Comparison of ENCODE assay signal across 14 cellular contexts in genomic region chr4:184456337-184456736, GRCh38.
"Had no signal": no experiment of that assay in that cellular context is flagged by ENCODE, and none has a peak within 500 bp of the region (broad histone marks: within the 10 kb centered on the region; RNA-seq: fewer than 3 reads in every experiment).

No MANE protein-coding gene starts in this region.

- H3K9me3 ChIP-seq: left ventricle myocardium inferior, pancreas, spleen, thyroid gland had no signal

- H3K27me3 ChIP-seq: brain microvascular endothelial cell, foreskin keratinocyte, pancreas, spleen, thyroid gland had no signal

- H3K4me3 Mint-ChIP-seq: activated naive CD8-positive, alpha-beta T cell treated with anti-CD3 and anti-CD28 coated beads, Interleukin-2, amount 10 ng/mL, durations not matched to agents 7 days and 5 days; central memory CD8-positive, alpha-beta T cell; neural crest cell had no signal

- DNase-seq: activated effector memory CD4-positive, alpha-beta T cell treated with anti-CD3 and anti-CD28 coated beads, Interleukin-2, amount 50 U/mL, for 16 hours; activated naive CD8-positive, alpha-beta T cell treated with anti-CD3 and anti-CD28 coated beads, Interleukin-2, amount 10 ng/mL, durations not matched to agents 7 days and 5 days; anterior cingulate cortex; brain microvascular endothelial cell; cortex of kidney; effector CD8-positive, alpha-beta T cell; foreskin keratinocyte; left ventricle myocardium inferior; pancreas; spleen; thyroid gland had no signal

- H3K27ac Mint-ChIP-seq: activated naive CD8-positive, alpha-beta T cell treated with anti-CD3 and anti-CD28 coated beads, Interleukin-2, amount 10 ng/mL, durations not matched to agents 7 days and 5 days had no signal

- H3K9me3 Mint-ChIP-seq: activated naive CD8-positive, alpha-beta T cell treated with anti-CD3 and anti-CD28 coated beads, Interleukin-2, amount 10 ng/mL, durations not matched to agents 7 days and 5 days; central memory CD8-positive, alpha-beta T cell; neural crest cell had no signal

- H3K27ac ChIP-seq: brain microvascular endothelial cell, foreskin keratinocyte, left ventricle myocardium inferior, pancreas, thyroid gland had no signal

- ATAC-seq: foreskin keratinocyte, pancreas, sciatic nerve had no signal

- H3K36me3 ChIP-seq: brain microvascular endothelial cell, pancreas, thyroid gland had no signal

- H3K27me3 Mint-ChIP-seq: activated naive CD8-positive, alpha-beta T cell treated with anti-CD3 and anti-CD28 coated beads, Interleukin-2, amount 10 ng/mL, durations not matched to agents 7 days and 5 days; central memory CD8-positive, alpha-beta T cell had no signal

- H3K4me3 ChIP-seq: left ventricle myocardium inferior, pancreas, spleen, thyroid gland had no signal
